In genomic region chr7:155583636-155584035, GRCh38 we compare ENCODE assay signal across 21 cellular contexts. TPM values are rescaled to one million over a fixed set of nuclear protein-coding genes. Genes with fewer than 3 reads are reported as not detected.
DNase-seq lines count a peak whose midpoint lies in the region; FAIRE-seq and TF ChIP-seq lines count a peak whose summit lies in the region.
"Had no signal": no experiment of that assay in that cellular context is flagged by ENCODE, and none has a peak within 500 bp of the region (broad histone marks: within the 10 kb centered on the region; RNA-seq: fewer than 3 reads in every experiment).

No MANE protein-coding gene starts in this region.

- H3K4me3 ChIP-seq in kidney (ENCODE audit: low read length in 2 of 2) (no peak overlapping the region), suprapubic skin (no peak overlapping the region), neural progenitor cell (no peak overlapping the region)
- H3K4me3 ChIP-seq: A549, GM23338 had no signal

- FAIRE-seq in kidney (lab: Jason Lieb, UNC), result no peak
- FAIRE-seq: A549, H54 had no signal

- no peak overlapping the region for H2AFZ ChIP-seq in neural progenitor cell (replicated peaks)
- H2AFZ ChIP-seq: GM23338 had no signal

- H3F3A ChIP-seq in neural progenitor cell (ENCODE audit: low read depth), result no peaks in the 10 kb centered on the region

- no peak for TF ChIP-seq POLR2A in suprapubic skin (IDR thresholded peaks at IDR 0.05)

- H3K9me3 Mint-ChIP-seq in CD14-positive monocyte, result peaks cover 0 to 2% (median 0%) of the 10 kb centered on the region in 7 donors
- H3K9me3 Mint-ChIP-seq in neural progenitor cell, result no peaks in the 10 kb centered on the region
- H3K9me3 Mint-ChIP-seq: CD8-positive, alpha-beta T cell; GM23338 had no signal

- H4K20me1 ChIP-seq in neural progenitor cell (ENCODE audit: low read depth), result no peaks in the 10 kb centered on the region

- H3K4me2 ChIP-seq in neural progenitor cell, result no peak overlapping the region
- H3K4me2 ChIP-seq: A549, GM23338 had no signal

- H3K9ac ChIP-seq in kidney (ENCODE audit: low read length in 2 of 2) (no peak overlapping the region), neural progenitor cell (no peak overlapping the region)

- H3K4me1 Mint-ChIP-seq in CD14-positive monocyte (peaks cover 29% of the 10 kb centered on the region), neural progenitor cell (peaks cover 11% of the 10 kb centered on the region)

- H3K9me3 ChIP-seq in kidney (ENCODE audit: control insufficient read depth in 1 of 2, low read length in 2 of 2) (no peaks in the 10 kb centered on the region), suprapubic skin (no peaks in the 10 kb centered on the region), neural progenitor cell (ENCODE audit: low read depth) (no peaks in the 10 kb centered on the region)
- H3K9me3 ChIP-seq: A549 had no signal

- no peak overlapping the region for H3K27ac ChIP-seq in kidney (ENCODE audit: low read depth in 2 of 2, low read length in 2 of 2)
- H3K27ac ChIP-seq in suprapubic skin, result no peak overlapping the region
- no peak overlapping the region for H3K27ac ChIP-seq in neural progenitor cell
- H3K27ac ChIP-seq: 22Rv1, A549, C4-2B, HL-60 had no signal

- intact Hi-C loops in CD14-positive monocyte (cut with micrococcal nuclease), result no loop called here
- intact Hi-C loops in kidney (cut with DNase I), result no loop called here

- 95% methylated on average over 2 of the region's 3 CpGs for WGBS in suprapubic skin

- no peaks in the 10 kb centered on the region for H3K36me3 Mint-ChIP-seq in CD14-positive monocyte
- no peaks in the 10 kb centered on the region for H3K36me3 Mint-ChIP-seq in neural progenitor cell
- H3K36me3 Mint-ChIP-seq: CD8-positive, alpha-beta T cell had no signal

- no peak for TF ChIP-seq EP300 in suprapubic skin (IDR thresholded peaks at IDR 0.05)

- TF ChIP-seq CTCF in CD14-positive monocyte (IDR thresholded peaks at IDR 0.05) (no peak), kidney (IDR thresholded peaks at IDR 0.05; ENCODE audit: borderline replicate concordance, extremely low read depth, insufficient read depth) (no peak), suprapubic skin (IDR thresholded peaks at IDR 0.05) (no peak), neural progenitor cell (IDR thresholded peaks at IDR 0.05) (no peak)

- H3K27ac Mint-ChIP-seq in CD14-positive monocyte (no peak overlapping the region), neural progenitor cell (no peak overlapping the region)
- H3K27ac Mint-ChIP-seq: CD8-positive, alpha-beta T cell; GM23338 had no signal

- H3K27me3 Mint-ChIP-seq in CD14-positive monocyte (ENCODE audit: low read depth in 3 of 3), result peaks cover 1 to 8% (median 5%) of the 10 kb centered on the region in 3 donors
- H3K27me3 Mint-ChIP-seq in neural progenitor cell (ENCODE audit: insufficient read depth, low read depth), result peaks cover 13% of the 10 kb centered on the region

- H3K79me2 ChIP-seq in neural progenitor cell (ENCODE audit: low read depth), result no peaks in the 10 kb centered on the region

- H3K27me3 ChIP-seq in suprapubic skin (peaks cover 17% of the 10 kb centered on the region), neural progenitor cell (peaks cover 4% of the 10 kb centered on the region)

- DNase-seq in activated effector memory CD4-positive, alpha-beta T cell treated with anti-CD3 and anti-CD28 coated beads, Interleukin-2, amount 50 U/mL, for 16 hours, result peak; percentile 13
- no peak for DNase-seq in activated effector memory CD4-positive, alpha-beta T cell treated with Interleukin-2 at 50 U/mL for 16 hours
- DNase-seq in CD14-positive monocyte (ENCODE audit: low spot score) (peak; percentile 32), kidney (peak; percentile 37), suprapubic skin (ENCODE audit: low spot score in 2 of 2) (peak; percentile 46 to 49), amniotic stem cell (lab: John Stamatoyannopoulos, UW) (no peak), neural progenitor cell (ENCODE audit: low spot score) (no peak)
- DNase-seq: AML-193; Calu3; CD8-positive, alpha-beta T cell; DMS79 treated with DMSO at 0.1 percent for 48 hours; GF-D8; HCEC 1CT had no signal

- H3K4me1 ChIP-seq in kidney (ENCODE audit: control insufficient read depth in 1 of 2, insufficient read depth in 1 of 2, low read depth in 1 of 2, low read length in 2 of 2) (no peaks in the 10 kb centered on the region), suprapubic skin (peaks cover 12% of the 10 kb centered on the region), neural progenitor cell (no peaks in the 10 kb centered on the region)
- H3K4me1 ChIP-seq: A549 had no signal

- H3K4me3 Mint-ChIP-seq in CD14-positive monocyte (no peak overlapping the region), neural progenitor cell (no peak overlapping the region)
- H3K4me3 Mint-ChIP-seq: CD8-positive, alpha-beta T cell; GM23338 had no signal

- H3K36me3 ChIP-seq in kidney (ENCODE audit: control insufficient read depth in 1 of 2, insufficient read depth in 2 of 2, low read length in 2 of 2) (no peaks in the 10 kb centered on the region), suprapubic skin (no peaks in the 10 kb centered on the region), neural progenitor cell (no peaks in the 10 kb centered on the region)

RNA-seq across cellular contexts. Expression of gene CNPY1, which starts 37.3 kb away (rescaled TPM):
- not detected for polyA plus RNA-seq in CD14-positive monocyte
- not detected for total RNA-seq in kidney
- not detected for polyA plus RNA-seq in kidney (ENCODE audit: insufficient read depth, low read depth, low replicate concordance)
- not detected for total RNA-seq in suprapubic skin
- not detected in 2 replicates for total RNA-seq in neural progenitor cell (ENCODE audit: low replicate concordance)
- total RNA-seq: Calu3; CD8-positive, alpha-beta T cell; GM23338; HT1080 had no signal
- polyA plus RNA-seq: A549, BJ, GM23338 had no signal

Comparison
In these comparisons a context has a peak if more than half of its experiments do, and no peak if none do; other contexts are left out.
1. DNase-seq: peak in activated effector memory CD4-positive, alpha-beta T cell treated with anti-CD3 and anti-CD28 coated beads, Interleukin-2, amount 50 U/mL, for 16 hours (single experiment), CD14-positive monocyte (single experiment), kidney (single experiment) and suprapubic skin (2 of 2); none in activated effector memory CD4-positive, alpha-beta T cell treated with Interleukin-2 at 50 U/mL for 16 hours (single experiment), amniotic stem cell (single experiment) and neural progenitor cell (single experiment).